ENCODE assay signal across 1 cellular context in the genomic region with DNA sequence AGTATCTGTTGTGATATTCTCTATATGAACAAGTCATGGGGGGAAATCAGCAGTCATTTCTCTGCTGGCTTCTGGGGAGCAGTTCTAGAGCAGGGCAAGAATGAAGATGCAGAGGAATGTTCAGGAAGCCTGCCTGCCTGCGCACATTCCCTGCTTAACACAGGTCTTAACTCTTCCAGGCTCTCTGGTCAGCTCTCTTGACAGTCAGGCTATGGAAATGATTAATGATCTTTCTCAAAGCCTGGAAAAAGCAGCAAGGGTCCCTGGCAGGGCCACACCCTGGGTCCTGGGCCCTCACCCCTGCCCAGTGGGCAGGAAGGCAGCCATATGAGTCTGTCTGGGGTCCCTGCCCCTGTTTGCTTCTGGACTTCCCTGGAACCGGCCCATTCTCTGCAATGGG.
TF ChIP-seq lines count a peak whose summit lies in the region.

No MANE protein-coding gene starts in this region.

TF ChIP-seq in SK-N-SH, 30 proteins besides CTCF, POLR2A, EP300 and RAD21:
- TF ChIP-seq MAX (IDR thresholded peaks at IDR 0.05; ENCODE audit: low read depth) (no peak), JUND (IDR thresholded peaks at IDR 0.05) (no peak), NRF1 (IDR thresholded peaks at IDR 0.05; ENCODE audit: low read depth, low read length) (no peak), MXI1 (IDR thresholded peaks at IDR 0.05; ENCODE audit: low read depth, low read length) (no peak), TAF1 (IDR thresholded peaks at IDR 0.05; ENCODE audit: borderline replicate concordance, low read depth, low read length) (no peak), ELF1 (IDR thresholded peaks at IDR 0.05) (no peak), RCOR1 (IDR thresholded peaks at IDR 0.05; ENCODE audit: low read length) (no peak), TEAD4 (IDR thresholded peaks at IDR 0.05; ENCODE audit: borderline replicate concordance, insufficient read depth) (no peak), NFIC (IDR thresholded peaks at IDR 0.05; ENCODE audit: borderline replicate concordance) (no peak), SMC3 (IDR thresholded peaks at IDR 0.05; ENCODE audit: low read depth, low read length) (no peak), CHD2 (IDR thresholded peaks at IDR 0.05; ENCODE audit: low read length, partially characterized antibody) (no peak), PBX3 (IDR thresholded peaks at IDR 0.05) (no peak), GABPA (IDR thresholded peaks at IDR 0.05; ENCODE audit: low read depth) (no peak), USF2 (IDR thresholded peaks at IDR 0.05; ENCODE audit: borderline replicate concordance, low read depth, low read length) (no peak)
- TF ChIP-seq, protein P1, sequence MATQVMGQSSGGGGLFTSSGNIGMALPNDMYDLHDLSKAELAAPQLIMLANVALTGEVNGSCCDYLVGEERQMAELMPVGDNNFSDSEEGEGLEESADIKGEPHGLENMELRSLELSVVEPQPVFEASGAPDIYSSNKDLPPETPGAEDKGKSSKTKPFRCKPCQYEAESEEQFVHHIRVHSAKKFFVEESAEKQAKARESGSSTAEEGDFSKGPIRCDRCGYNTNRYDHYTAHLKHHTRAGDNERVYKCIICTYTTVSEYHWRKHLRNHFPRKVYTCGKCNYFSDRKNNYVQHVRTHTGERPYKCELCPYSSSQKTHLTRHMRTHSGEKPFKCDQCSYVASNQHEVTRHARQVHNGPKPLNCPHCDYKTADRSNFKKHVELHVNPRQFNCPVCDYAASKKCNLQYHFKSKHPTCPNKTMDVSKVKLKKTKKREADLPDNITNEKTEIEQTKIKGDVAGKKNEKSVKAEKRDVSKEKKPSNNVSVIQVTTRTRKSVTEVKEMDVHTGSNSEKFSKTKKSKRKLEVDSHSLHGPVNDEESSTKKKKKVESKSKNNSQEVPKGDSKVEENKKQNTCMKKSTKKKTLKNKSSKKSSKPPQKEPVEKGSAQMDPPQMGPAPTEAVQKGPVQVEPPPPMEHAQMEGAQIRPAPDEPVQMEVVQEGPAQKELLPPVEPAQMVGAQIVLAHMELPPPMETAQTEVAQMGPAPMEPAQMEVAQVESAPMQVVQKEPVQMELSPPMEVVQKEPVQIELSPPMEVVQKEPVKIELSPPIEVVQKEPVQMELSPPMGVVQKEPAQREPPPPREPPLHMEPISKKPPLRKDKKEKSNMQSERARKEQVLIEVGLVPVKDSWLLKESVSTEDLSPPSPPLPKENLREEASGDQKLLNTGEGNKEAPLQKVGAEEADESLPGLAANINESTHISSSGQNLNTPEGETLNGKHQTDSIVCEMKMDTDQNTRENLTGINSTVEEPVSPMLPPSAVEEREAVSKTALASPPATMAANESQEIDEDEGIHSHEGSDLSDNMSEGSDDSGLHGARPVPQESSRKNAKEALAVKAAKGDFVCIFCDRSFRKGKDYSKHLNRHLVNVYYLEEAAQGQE (IDR thresholded peaks at IDR 0.05; ENCODE audit: low read depth, low read length) = no peak
- TF ChIP-seq, protein P2, sequence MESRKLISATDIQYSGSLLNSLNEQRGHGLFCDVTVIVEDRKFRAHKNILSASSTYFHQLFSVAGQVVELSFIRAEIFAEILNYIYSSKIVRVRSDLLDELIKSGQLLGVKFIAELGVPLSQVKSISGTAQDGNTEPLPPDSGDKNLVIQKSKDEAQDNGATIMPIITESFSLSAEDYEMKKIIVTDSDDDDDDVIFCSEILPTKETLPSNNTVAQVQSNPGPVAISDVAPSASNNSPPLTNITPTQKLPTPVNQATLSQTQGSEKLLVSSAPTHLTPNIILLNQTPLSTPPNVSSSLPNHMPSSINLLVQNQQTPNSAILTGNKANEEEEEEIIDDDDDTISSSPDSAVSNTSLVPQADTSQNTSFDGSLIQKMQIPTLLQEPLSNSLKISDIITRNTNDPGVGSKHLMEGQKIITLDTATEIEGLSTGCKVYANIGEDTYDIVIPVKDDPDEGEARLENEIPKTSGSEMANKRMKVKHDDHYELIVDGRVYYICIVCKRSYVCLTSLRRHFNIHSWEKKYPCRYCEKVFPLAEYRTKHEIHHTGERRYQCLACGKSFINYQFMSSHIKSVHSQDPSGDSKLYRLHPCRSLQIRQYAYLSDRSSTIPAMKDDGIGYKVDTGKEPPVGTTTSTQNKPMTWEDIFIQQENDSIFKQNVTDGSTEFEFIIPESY (IDR thresholded peaks at IDR 0.05; ENCODE audit: borderline replicate concordance, low read depth) = no peak
- TF ChIP-seq, protein P3, sequence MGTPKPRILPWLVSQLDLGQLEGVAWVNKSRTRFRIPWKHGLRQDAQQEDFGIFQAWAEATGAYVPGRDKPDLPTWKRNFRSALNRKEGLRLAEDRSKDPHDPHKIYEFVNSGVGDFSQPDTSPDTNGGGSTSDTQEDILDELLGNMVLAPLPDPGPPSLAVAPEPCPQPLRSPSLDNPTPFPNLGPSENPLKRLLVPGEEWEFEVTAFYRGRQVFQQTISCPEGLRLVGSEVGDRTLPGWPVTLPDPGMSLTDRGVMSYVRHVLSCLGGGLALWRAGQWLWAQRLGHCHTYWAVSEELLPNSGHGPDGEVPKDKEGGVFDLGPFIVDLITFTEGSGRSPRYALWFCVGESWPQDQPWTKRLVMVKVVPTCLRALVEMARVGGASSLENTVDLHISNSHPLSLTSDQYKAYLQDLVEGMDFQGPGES (IDR thresholded peaks at IDR 0.05; ENCODE audit: low read depth, low read length) = no peak
